Comparison of ENCODE assay signal across 21 cellular contexts in the genomic region with DNA sequence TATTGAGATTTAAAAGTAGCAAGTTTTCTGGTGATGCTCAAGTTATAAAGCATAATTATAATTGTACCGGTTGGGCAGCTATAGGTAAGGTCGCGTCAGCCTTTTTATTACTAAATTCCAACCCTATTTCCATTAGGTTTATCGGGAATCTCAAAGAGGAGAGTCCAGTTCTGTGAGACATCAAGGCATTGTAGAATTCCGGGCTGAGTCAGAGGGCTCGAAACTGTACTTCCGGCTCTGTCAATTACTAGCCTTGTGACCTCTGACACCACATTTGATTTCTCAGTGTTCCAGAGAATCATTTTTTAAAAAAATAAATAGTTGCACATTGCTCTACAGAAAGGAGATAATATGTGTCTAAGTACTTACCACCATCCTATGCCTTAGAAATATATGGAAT. TPM values are rescaled to one million over a fixed set of nuclear protein-coding genes. Genes with fewer than 3 reads are reported as not detected.
"Had no signal": no experiment of that assay in that cellular context is flagged by ENCODE, and none has a peak within 500 bp of the region (broad histone marks: within the 10 kb centered on the region; RNA-seq: fewer than 3 reads in every experiment).

No MANE protein-coding gene starts in this region.

- H3K36me3 Mint-ChIP-seq: activated naive CD4-positive, alpha-beta T cell treated with anti-CD3 and anti-CD28 coated beads, Interleukin-2, amount 10 ng/mL, durations not matched to agents 7 days and 5 days; memory B cell; naive thymus-derived CD8-positive, alpha-beta T cell; T-cell had no signal

- H3K27ac ChIP-seq: ascending aorta, cardiac muscle cell, colonic mucosa, epithelial cell of prostate, left lung, prostate gland, SK-N-MC, spleen, thoracic aorta, upper lobe of right lung had no signal

- H3K27me3 ChIP-seq: ascending aorta, cardiac muscle cell, colonic mucosa, upper lobe of right lung had no signal

- H3K4me3 ChIP-seq: ascending aorta, colonic mucosa, left lung, prostate gland, SK-N-MC, spleen, thoracic aorta, upper lobe of right lung had no signal

- H3K27ac Mint-ChIP-seq: activated naive CD4-positive, alpha-beta T cell treated with anti-CD3 and anti-CD28 coated beads, Interleukin-2, amount 10 ng/mL, durations not matched to agents 7 days and 5 days; activated T-helper 17 cell treated with anti-CD3 and anti-CD28 coated beads, Interleukin-2, amount 50 U/mL, for 72 hours; effector memory CD8-positive, alpha-beta T cell; memory B cell; naive thymus-derived CD8-positive, alpha-beta T cell; stimulated activated naive CD8-positive, alpha-beta T cell treated with anti-CD3 and anti-CD28 coated beads, Interleukin-15, amount 100 ng/mL, for 72 hours; T-cell had no signal

- DNase-seq: activated CD4-positive, CD25-positive, alpha-beta regulatory T cell treated with anti-CD3 and anti-CD28 coated beads, Interleukin-2, amount 50 U/mL, for 72 hours; activated naive CD4-positive, alpha-beta T cell treated with anti-CD3 and anti-CD28 coated beads, Interleukin-2, amount 10 ng/mL, durations not matched to agents 7 days and 5 days; activated T-cell treated with anti-CD3 and anti-CD28 coated beads for 4 hours; colonic mucosa; effector memory CD8-positive, alpha-beta T cell; left lung; naive thymus-derived CD8-positive, alpha-beta T cell; spleen; stimulated activated naive CD8-positive, alpha-beta T cell treated with anti-CD3 and anti-CD28 coated beads, Interleukin-15, amount 100 ng/mL, for 72 hours; T-cell; T-helper 9 cell; upper lobe of right lung had no signal

- H3K36me3 ChIP-seq: ascending aorta, cardiac muscle cell, colonic mucosa, left lung, prostate gland, spleen, thoracic aorta, upper lobe of right lung had no signal

- H3K4me1 Mint-ChIP-seq: activated naive CD4-positive, alpha-beta T cell treated with anti-CD3 and anti-CD28 coated beads, Interleukin-2, amount 10 ng/mL, durations not matched to agents 7 days and 5 days; activated T-helper 17 cell treated with anti-CD3 and anti-CD28 coated beads, Interleukin-2, amount 50 U/mL, for 72 hours; memory B cell; naive thymus-derived CD8-positive, alpha-beta T cell; stimulated activated naive CD8-positive, alpha-beta T cell treated with anti-CD3 and anti-CD28 coated beads, Interleukin-15, amount 100 ng/mL, for 72 hours; T-cell had no signal

- H3K4me3 Mint-ChIP-seq: activated naive CD4-positive, alpha-beta T cell treated with anti-CD3 and anti-CD28 coated beads, Interleukin-2, amount 10 ng/mL, durations not matched to agents 7 days and 5 days; activated T-helper 17 cell treated with anti-CD3 and anti-CD28 coated beads, Interleukin-2, amount 50 U/mL, for 72 hours; effector memory CD8-positive, alpha-beta T cell; memory B cell; naive thymus-derived CD8-positive, alpha-beta T cell; stimulated activated naive CD8-positive, alpha-beta T cell treated with anti-CD3 and anti-CD28 coated beads, Interleukin-15, amount 100 ng/mL, for 72 hours; T-cell had no signal

- H3K9me3 ChIP-seq: ascending aorta, colonic mucosa, left lung, prostate gland, spleen, thoracic aorta, upper lobe of right lung had no signal

- H3K9me3 Mint-ChIP-seq: activated naive CD4-positive, alpha-beta T cell treated with anti-CD3 and anti-CD28 coated beads, Interleukin-2, amount 10 ng/mL, durations not matched to agents 7 days and 5 days; activated T-helper 17 cell treated with anti-CD3 and anti-CD28 coated beads, Interleukin-2, amount 50 U/mL, for 72 hours; memory B cell; stimulated activated naive CD8-positive, alpha-beta T cell treated with anti-CD3 and anti-CD28 coated beads, Interleukin-15, amount 100 ng/mL, for 72 hours; T-cell had no signal

- H3K27me3 Mint-ChIP-seq: activated naive CD4-positive, alpha-beta T cell treated with anti-CD3 and anti-CD28 coated beads, Interleukin-2, amount 10 ng/mL, durations not matched to agents 7 days and 5 days; activated T-helper 17 cell treated with anti-CD3 and anti-CD28 coated beads, Interleukin-2, amount 50 U/mL, for 72 hours; effector memory CD8-positive, alpha-beta T cell; memory B cell; naive thymus-derived CD8-positive, alpha-beta T cell; stimulated activated naive CD8-positive, alpha-beta T cell treated with anti-CD3 and anti-CD28 coated beads, Interleukin-15, amount 100 ng/mL, for 72 hours had no signal

- H3K4me1 ChIP-seq: ascending aorta, colonic mucosa, left lung, prostate gland, spleen, upper lobe of right lung had no signal

- ATAC-seq: activated T-helper 17 cell treated with anti-CD3 and anti-CD28 coated beads, Interleukin-2, amount 50 U/mL, for 72 hours; effector memory CD8-positive, alpha-beta T cell; left lung; naive thymus-derived CD8-positive, alpha-beta T cell; sciatic nerve; stimulated activated naive CD8-positive, alpha-beta T cell treated with anti-CD3 and anti-CD28 coated beads, Interleukin-15, amount 100 ng/mL, for 72 hours; T-cell; upper lobe of right lung had no signal

RNA-seq across cellular contexts. Expression of a gene that starts 4.3 kb away (rescaled TPM):
- total RNA-seq: activated T-helper 17 cell treated with anti-CD3 and anti-CD28 coated beads, Interleukin-2, amount 50 U/mL, for 72 hours; ascending aorta; left lung; naive thymus-derived CD8-positive, alpha-beta T cell; T-cell; upper lobe of right lung had no signal
- polyA plus RNA-seq: naive thymus-derived CD8-positive, alpha-beta T cell had no signal
